ENCODE assay signal across 15 cellular contexts in genomic region chr4:89492476-89493110, GRCh38.
DNase-seq lines count a peak whose midpoint lies in the region; ATAC-seq, FAIRE-seq and TF ChIP-seq lines count a peak whose summit lies in the region.
"Had no signal": no experiment of that assay in that cellular context is flagged by ENCODE, and none has a peak within 500 bp of the region (broad histone marks: within the 10 kb centered on the region; RNA-seq: fewer than 3 reads in every experiment).

No MANE protein-coding gene starts in this region.

- H2AFZ ChIP-seq in endothelial cell of umbilical vein (ENCODE audit: low read depth, low read length) (peak overlapping the region; percentile 55), neural progenitor cell (replicated peaks) (no peak overlapping the region)

- BruUV-seq in endothelial cell of umbilical vein (replicated peaks; lab: Mats Ljungman, UMichigan), result TSS peak; percentile 82

- H3K4me1 ChIP-seq in endothelial cell of umbilical vein (ENCODE audit: control insufficient read depth, extremely low read depth, insufficient read depth, low read length), result peaks cover 53% of the 10 kb centered on the region
- no peaks in the 10 kb centered on the region for H3K4me1 ChIP-seq in mesendoderm (ENCODE audit: control insufficient read depth, low read depth, low read length)
- no peaks in the 10 kb centered on the region for H3K4me1 ChIP-seq in neural progenitor cell
- H3K4me1 ChIP-seq in psoas muscle, result no peaks in the 10 kb centered on the region
- H3K4me1 ChIP-seq: gastrocnemius medialis, lower lobe of right lung had no signal

- no peak overlapping the region for H3K27ac Mint-ChIP-seq in neural progenitor cell
- H3K27ac Mint-ChIP-seq: CD8-positive, alpha-beta T cell; progenitor cell of endocrine pancreas had no signal

- no peaks in the 10 kb centered on the region for H3K79me1 ChIP-seq in mesendoderm (ENCODE audit: low read length)

- H3K79me2 ChIP-seq in endothelial cell of umbilical vein (ENCODE audit: control insufficient read depth, insufficient read depth, low read length) (no peaks in the 10 kb centered on the region), mesendoderm (ENCODE audit: control insufficient read depth, insufficient read depth, low read length) (no peaks in the 10 kb centered on the region), neural progenitor cell (ENCODE audit: low read depth) (no peaks in the 10 kb centered on the region)

- H3K36me3 ChIP-seq in endothelial cell of umbilical vein (ENCODE audit: control insufficient read depth in 2 of 2, extremely low read depth in 1 of 2, insufficient read depth in 2 of 2, low read length in 2 of 2) (no peaks in the 10 kb centered on the region), mesendoderm (ENCODE audit: control insufficient read depth, insufficient read depth, low read length) (no peaks in the 10 kb centered on the region), neural progenitor cell (no peaks in the 10 kb centered on the region), psoas muscle (ENCODE audit: insufficient read depth in 1 of 2, low read depth in 1 of 2) (no peaks in the 10 kb centered on the region)
- H3K36me3 ChIP-seq: gastrocnemius medialis, lower lobe of right lung had no signal

- peak overlapping the region; percentile 27 for H2BK15ac ChIP-seq in mesendoderm (replicated peaks; ENCODE audit: low read depth)

- no peak overlapping the region for H3K4ac ChIP-seq in mesendoderm (ENCODE audit: low read depth, low read length)

- DNase-seq in Daoy (ENCODE audit: low read depth), result peak; percentile 16
- DNase-seq in NCI-H460 (ENCODE audit: extremely low read depth, low read depth), result peak; percentile 86
- DNase-seq in endothelial cell of umbilical vein (ENCODE audit: low read depth, low spot score), result peak; percentile 94
- DNase-seq in mesendoderm, result no peak
- no peak for DNase-seq in iPS-NIHi7 (ENCODE audit: extremely low spot score)
- DNase-seq in neural progenitor cell (ENCODE audit: low spot score), result no peak
- no peak for DNase-seq in psoas muscle
- DNase-seq in effector CD4-positive, alpha-beta T cell, result no peak
- DNase-seq: body of pancreas; CD8-positive, alpha-beta T cell; gastrocnemius medialis; lower lobe of right lung; NCI-H1417; T1000 had no signal

- H3K27ac ChIP-seq in endothelial cell of umbilical vein (ENCODE audit: insufficient read depth, low read depth, low read length) (peak overlapping the region; percentile 90), mesendoderm (ENCODE audit: low read depth, low read length) (no peak overlapping the region), neural progenitor cell (no peak overlapping the region), psoas muscle (no peak overlapping the region)
- H3K27ac ChIP-seq: body of pancreas, gastrocnemius medialis, lower lobe of right lung had no signal

- TF ChIP-seq CTCF in endothelial cell of umbilical vein (IDR thresholded peaks at IDR 0.05; ENCODE audit: extremely low read depth in 1 of 2, insufficient read depth in 1 of 2, low read depth in 1 of 2, low read length in 2 of 2), result no peak
- no peak for TF ChIP-seq CTCF in neural progenitor cell (IDR thresholded peaks at IDR 0.05)
- TF ChIP-seq CTCF in psoas muscle (IDR thresholded peaks at IDR 0.05), result no peak

- H3K9me3 ChIP-seq in endothelial cell of umbilical vein (replicated peaks; ENCODE audit: control insufficient read depth, insufficient read depth, low read length) (no peaks in the 10 kb centered on the region), neural progenitor cell (ENCODE audit: low read depth) (no peaks in the 10 kb centered on the region), psoas muscle (no peaks in the 10 kb centered on the region)
- H3K9me3 ChIP-seq: body of pancreas, gastrocnemius medialis, lower lobe of right lung had no signal

- H3K9ac ChIP-seq in endothelial cell of umbilical vein (replicated peaks; ENCODE audit: extremely low read depth, insufficient read depth, low read length), result peak overlapping the region; percentile 83
- H3K9ac ChIP-seq in mesendoderm (ENCODE audit: low read length), result no peak overlapping the region
- H3K9ac ChIP-seq in neural progenitor cell, result no peak overlapping the region

- no peak for TF ChIP-seq POLR2A in endothelial cell of umbilical vein (IDR thresholded peaks at IDR 0.05; ENCODE audit: low read depth, low read length)

- H4K8ac ChIP-seq in mesendoderm (ENCODE audit: low read depth, low read length), result no peak overlapping the region

- H4K5ac ChIP-seq in mesendoderm (ENCODE audit: low read length), result no peak overlapping the region

- H3K27me3 ChIP-seq in endothelial cell of umbilical vein (ENCODE audit: control insufficient read depth in 2 of 2, insufficient read depth in 2 of 2, low read length in 2 of 2) (no peaks in the 10 kb centered on the region), mesendoderm (ENCODE audit: insufficient read depth, low read length, poor library complexity) (no peaks in the 10 kb centered on the region), neural progenitor cell (no peaks in the 10 kb centered on the region), psoas muscle (ENCODE audit: insufficient read depth in 3 of 3, low read length in 2 of 3) (no peaks in the 10 kb centered on the region)
- H3K27me3 ChIP-seq: body of pancreas, gastrocnemius medialis had no signal

- H2BK120ac ChIP-seq in mesendoderm (ENCODE audit: low read depth, low read length), result no peak overlapping the region

- no peak overlapping the region for H2AK5ac ChIP-seq in mesendoderm (ENCODE audit: low read length)

- H3K4me2 ChIP-seq in endothelial cell of umbilical vein (ENCODE audit: insufficient read depth, low read length) (peak overlapping the region; percentile 96), mesendoderm (ENCODE audit: low read length) (no peak overlapping the region), neural progenitor cell (no peak overlapping the region)

- H4K20me1 ChIP-seq in endothelial cell of umbilical vein (replicated peaks; ENCODE audit: control insufficient read depth, extremely low read depth, insufficient read depth, low read length) (no peaks in the 10 kb centered on the region), neural progenitor cell (ENCODE audit: low read depth) (no peaks in the 10 kb centered on the region)

- intact Hi-C loops in endothelial cell of umbilical vein (cut with micrococcal nuclease) (no loop called here), psoas muscle (cut with DNase I) (no loop called here)

- no peaks in the 10 kb centered on the region for H3K27me3 Mint-ChIP-seq in neural progenitor cell (ENCODE audit: insufficient read depth, low read depth)
- H3K27me3 Mint-ChIP-seq: progenitor cell of endocrine pancreas had no signal

- no peak for ATAC-seq in psoas muscle
- ATAC-seq: body of pancreas; CD8-positive, alpha-beta T cell; gastrocnemius medialis had no signal

- peaks cover 7% of the 10 kb centered on the region for H3K4me1 Mint-ChIP-seq in neural progenitor cell

- peaks cover 5% of the 10 kb centered on the region for H3K9me3 Mint-ChIP-seq in neural progenitor cell
- H3K9me3 Mint-ChIP-seq: CD8-positive, alpha-beta T cell had no signal

- dilution Hi-C loops in endothelial cell of umbilical vein (cut with MboI; ENCODE audit: extremely low pct_ligation_motif_present, low sequenced_read_pairs), result no loop called here

- H3K23ac ChIP-seq in mesendoderm (ENCODE audit: low read length), result no peak overlapping the region

- peak overlapping the region in 1 of 3 experiments; percentile 63 for H3K4me3 ChIP-seq in endothelial cell of umbilical vein (replicated peaks in 1 of 3; ENCODE audit: insufficient read depth in 1 of 3, low read depth in 1 of 3, low read length in 3 of 3)
- no peak overlapping the region for H3K4me3 ChIP-seq in mesendoderm (ENCODE audit: low read length)
- H3K4me3 ChIP-seq in neural progenitor cell, result no peak overlapping the region
- H3K4me3 ChIP-seq in psoas muscle, result no peak overlapping the region
- H3K4me3 ChIP-seq: body of pancreas, gastrocnemius medialis, lower lobe of right lung had no signal

- H3K56ac ChIP-seq in mesendoderm (ENCODE audit: low read length), result no peak overlapping the region

- H3F3A ChIP-seq in neural progenitor cell (ENCODE audit: low read depth), result no peaks in the 10 kb centered on the region

- H3K18ac ChIP-seq in mesendoderm (ENCODE audit: low read length), result no peak overlapping the region

- WGBS in mesendoderm (ENCODE audit: extremely low coverage, insufficient coverage, low lambda C conversion rate), result no CpG with 5 or more reads among the region's 4 CpGs
- WGBS in psoas muscle, 3 donors, result 56 to 61% (median 60%) methylated on average over 4 of the region's 4 CpGs

- H3K36me3 Mint-ChIP-seq in neural progenitor cell, result no peaks in the 10 kb centered on the region
- H3K36me3 Mint-ChIP-seq: CD8-positive, alpha-beta T cell had no signal

- H2BK5ac ChIP-seq in mesendoderm (ENCODE audit: low read length), result no peak overlapping the region

- H3K9me1 ChIP-seq in endothelial cell of umbilical vein (replicated peaks; ENCODE audit: control insufficient read depth, extremely low read depth, insufficient read depth, low read length), result no peaks in the 10 kb centered on the region

- CTCF ChIA-PET in endothelial cell of umbilical vein (lab: Charles Lee), result interaction anchor here (0.9 to 2.5 kb wide), 5 partner anchors 10 to 149 kb away, joined by 3 to 11 read pairs (median 7); no protein-coding TSS in a partner anchor

- H3K4me3 Mint-ChIP-seq in neural progenitor cell, result no peak overlapping the region
- H3K4me3 Mint-ChIP-seq: CD8-positive, alpha-beta T cell had no signal

- POLR2A ChIA-PET in endothelial cell of umbilical vein (lab: Charles Lee), result interaction anchor here (1.4 kb wide), 1 partner anchor 57 kb away, joined by 3 read pairs; no protein-coding TSS in a partner anchor

- peak; percentile 76 for FAIRE-seq in endothelial cell of umbilical vein (lab: Jason Lieb, UNC)

TF ChIP-seq in endothelial cell of umbilical vein, 7 proteins besides CTCF, POLR2A, EP300 and RAD21:
- no peak for TF ChIP-seq MYC (IDR thresholded peaks at IDR 0.05; ENCODE audit: low read depth, low read length)
- TF ChIP-seq MAX (IDR thresholded peaks at IDR 0.05; ENCODE audit: insufficient read depth, insufficient read length), result no peak
- peak; percentile 96 for TF ChIP-seq JUN (IDR thresholded peaks at IDR 0.05; ENCODE audit: borderline replicate concordance, insufficient read depth, insufficient read length, low read depth)
- no peak for TF ChIP-seq GATA2 (IDR thresholded peaks at IDR 0.05; ENCODE audit: insufficient read depth, insufficient read length, low read depth, low read length)
- peak; percentile 91 for TF ChIP-seq FOS (IDR thresholded peaks at IDR 0.05; ENCODE audit: borderline replicate concordance, insufficient read depth, low read length)
- peak; percentile 34 for TF ChIP-seq POLR2AphosphoS5 (IDR thresholded peaks at IDR 0.05; ENCODE audit: insufficient read depth, low read depth, low read length)
- TF ChIP-seq EZH2 (IDR thresholded peaks at IDR 0.05; ENCODE audit: borderline replicate concordance, low read depth, low read length, severe bottlenecking), result no peak

Comparison
In these comparisons a context has a peak if more than half of its experiments do, and no peak if none do; other contexts are left out.
1. DNase-seq: peak in Daoy (single experiment), NCI-H460 (single experiment) and endothelial cell of umbilical vein (single experiment); none in mesendoderm (single experiment), iPS-NIHi7 (single experiment), neural progenitor cell (single experiment), psoas muscle (0 of 2) and effector CD4-positive, alpha-beta T cell (single experiment).